ENCODE assay signal across 1 cellular context in genomic region chr20:17872920-17873319, GRCh38.
TF ChIP-seq lines count a peak whose summit lies in the region.

No MANE protein-coding gene starts in this region.

TF ChIP-seq in IMR-90, 13 proteins besides CTCF, POLR2A, EP300 and RAD21 (continued from another document):
- TF ChIP-seq ELK1 (IDR thresholded peaks at IDR 0.05; ENCODE audit: borderline replicate concordance, low read depth, low read length): no peak
- no peak for TF ChIP-seq MAFK (IDR thresholded peaks at IDR 0.05; ENCODE audit: low read depth, low read length)
- TF ChIP-seq USF2 (IDR thresholded peaks at IDR 0.05; ENCODE audit: low read depth, low read length): no peak
- TF ChIP-seq RCOR1 (IDR thresholded peaks at IDR 0.05; ENCODE audit: insufficient replicate concordance, low read length): no peak
- no peak for TF ChIP-seq CHD1 (IDR thresholded peaks at IDR 0.05; ENCODE audit: low read depth, low read length)
